ENCODE assay signal across 20 cellular contexts in the genomic region with DNA sequence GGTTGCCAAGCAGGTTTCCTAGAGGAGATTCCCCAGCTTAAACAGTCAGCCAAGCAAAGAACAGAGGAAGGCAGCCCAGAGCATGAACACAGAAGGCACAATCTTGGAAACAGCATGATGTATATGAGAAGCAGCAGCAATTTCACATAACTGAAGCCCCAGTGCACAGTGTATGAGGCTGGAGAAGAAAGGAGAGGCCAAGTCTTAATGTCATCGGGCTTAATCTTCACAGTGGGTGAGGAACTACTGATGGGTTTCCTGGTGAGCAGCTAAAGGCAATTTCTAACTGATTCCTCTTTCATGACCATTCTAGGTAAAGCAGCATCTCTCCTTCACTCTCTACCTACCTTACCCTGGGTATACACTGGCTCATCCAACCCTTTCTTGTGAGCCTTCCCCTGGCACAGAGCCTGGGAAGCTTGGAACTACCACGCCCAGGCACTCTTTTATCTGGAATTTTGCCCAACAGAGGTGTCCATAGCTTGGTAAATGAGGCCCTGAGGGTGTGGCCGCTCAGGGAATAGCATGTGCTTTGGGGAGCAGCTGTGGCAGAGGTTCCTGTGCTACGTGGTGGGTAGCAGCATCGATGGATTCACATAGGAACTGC. TPM values are rescaled to one million over a fixed set of nuclear protein-coding genes. Genes with fewer than 3 reads are reported as not detected.
DNase-seq lines count a peak whose midpoint lies in the region; FAIRE-seq and TF ChIP-seq lines count a peak whose summit lies in the region.
"Had no signal": no experiment of that assay in that cellular context is flagged by ENCODE, and none has a peak within 500 bp of the region (broad histone marks: within the 10 kb centered on the region; RNA-seq: fewer than 3 reads in every experiment).

No MANE protein-coding gene starts in this region.

- H3K9ac ChIP-seq in mammary epithelial cell (ENCODE audit: insufficient read depth, low read length) (no peak overlapping the region), keratinocyte (ENCODE audit: control insufficient read depth, extremely low read depth, insufficient read depth, low read length) (no peak overlapping the region)

- CTCF ChIA-PET in MCF 10A (lab: Yijun Ruan, JAX) (interaction anchor here (0.6 to 3.7 kb wide), 3 partner anchors 10 to 24 kb away, joined by 3 to 23 read pairs (median 3); no protein-coding TSS in a partner anchor), mammary epithelial cell (lab: Charles Lee; ENCODE audit: low non-redundant PET) (no interaction called here)

- POLR2A ChIA-PET in MCF 10A (lab: Yijun Ruan, JAX): interaction anchor here (0.5 to 2.0 kb wide), 5 partner anchors 17 to 108 kb away, joined by 3 to 6 read pairs (median 3); no protein-coding TSS in a partner anchor

- H2AFZ ChIP-seq in mammary epithelial cell (ENCODE audit: low read depth, low read length): no peak overlapping the region
- no peak overlapping the region for H2AFZ ChIP-seq in keratinocyte (ENCODE audit: control insufficient read depth, low read length)
- H2AFZ ChIP-seq: hepatocyte had no signal

- no peaks in the 10 kb centered on the region for H3K36me3 ChIP-seq in mammary epithelial cell (ENCODE audit: insufficient read depth, low read length)
- H3K36me3 ChIP-seq in keratinocyte (ENCODE audit: control insufficient read depth in 2 of 2, extremely low read depth in 1 of 2, insufficient read depth in 2 of 2, low read length in 2 of 2): no peaks in the 10 kb centered on the region
- no peaks in the 10 kb centered on the region for H3K36me3 ChIP-seq in ascending aorta
- H3K36me3 ChIP-seq: esophagus muscularis mucosa had no signal

- WGBS in mammary epithelial cell (ENCODE audit: low coverage, missing lambda C conversion rate): 71% methylated on average over 5 of the region's 5 CpGs

- DNase-seq in MCF 10A (ENCODE audit: unreplicated experiment) (peak; percentile 88), mammary epithelial cell (no peak), RPMI7951 (ENCODE audit: low read depth) (peak; percentile 48), keratinocyte (ENCODE audit: low read depth, low spot score) (peak; percentile 17), urothelium cell line (ENCODE audit: low spot score) (peak; percentile 15), NCI-H1436 treated with DMSO at 0.1 percent for 48 hours (lab: John Stamatoyannopoulos, UW) (no peak), ascending aorta (ENCODE audit: low spot score in 2 of 2) (no peak), inferior parietal cortex (ENCODE audit: extremely low spot score) (no peak)
- DNase-seq: ACHN; activated naive CD8-positive, alpha-beta T cell treated with anti-CD3 and anti-CD28 coated beads, Interleukin-2, amount 50 U/mL, for 24 hours; Caco-2; NCI-H1694; occipital lobe; stimulated activated CD4-positive, alpha-beta T cell treated with anti-CD3 and anti-CD28 coated beads, Interleukin-15, amount 100 ng/mL, for 24 hours; T-cell; trophoblast cell had no signal

- no peak overlapping the region for H3K27ac ChIP-seq in mammary epithelial cell (ENCODE audit: insufficient read depth, low read depth, low read length)
- no peak overlapping the region for H3K27ac ChIP-seq in keratinocyte (ENCODE audit: control insufficient read depth, insufficient read depth, low read length)
- no peak overlapping the region for H3K27ac ChIP-seq in ascending aorta
- H3K27ac ChIP-seq: esophagus muscularis mucosa, hepatocyte had no signal

- intact Hi-C loops in MCF 10A (cut with micrococcal nuclease): no loop called here
- intact Hi-C loops in mammary epithelial cell (cut with micrococcal nuclease): no loop called here
- intact Hi-C loops in ascending aorta (cut with DNase I): no loop called here

- no peaks in the 10 kb centered on the region for H3K36me3 Mint-ChIP-seq in MCF 10A (ENCODE audit: insufficient read depth, unreplicated experiment)
- H3K36me3 Mint-ChIP-seq: T-cell had no signal

- H3K4me3 Mint-ChIP-seq in MCF 10A (ENCODE audit: unreplicated experiment): no peak overlapping the region
- H3K4me3 Mint-ChIP-seq: activated naive CD8-positive, alpha-beta T cell treated with anti-CD3 and anti-CD28 coated beads, Interleukin-2, amount 50 U/mL, for 24 hours; IgD-negative memory B cell; T-cell had no signal

- H3K9me1 ChIP-seq in keratinocyte (ENCODE audit: control insufficient read depth, extremely low read depth, insufficient read depth, low read length): no peaks in the 10 kb centered on the region

- dilution Hi-C loops in mammary epithelial cell (cut with HindIII; ENCODE audit: low sequenced_read_pairs): no loop called here
- dilution Hi-C loops in keratinocyte (cut with MboI; ENCODE audit: extremely low pct_ligation_motif_present, low sequenced_read_pairs): no loop called here

- H3K4me1 ChIP-seq in mammary epithelial cell (ENCODE audit: insufficient read depth, low read length) (no peaks in the 10 kb centered on the region), keratinocyte (ENCODE audit: control insufficient read depth, extremely low read depth, insufficient read depth, low read length) (peaks cover 14% of the 10 kb centered on the region), ascending aorta (no peaks in the 10 kb centered on the region)
- H3K4me1 ChIP-seq: Caco-2 had no signal

- H4K20me1 ChIP-seq in mammary epithelial cell (ENCODE audit: insufficient read depth, low read length) (no peaks in the 10 kb centered on the region), keratinocyte (ENCODE audit: control insufficient read depth, extremely low read depth, insufficient read depth, low read length) (no peaks in the 10 kb centered on the region)

- H3K9me3 Mint-ChIP-seq in MCF 10A (ENCODE audit: unreplicated experiment): no peaks in the 10 kb centered on the region
- H3K9me3 Mint-ChIP-seq: activated naive CD8-positive, alpha-beta T cell treated with anti-CD3 and anti-CD28 coated beads, Interleukin-2, amount 50 U/mL, for 24 hours; IgD-negative memory B cell; T-cell had no signal

- no peaks in the 10 kb centered on the region for H3K9me3 ChIP-seq in mammary epithelial cell (replicated peaks; ENCODE audit: insufficient read depth, low read length)
- H3K9me3 ChIP-seq in keratinocyte (ENCODE audit: control insufficient read depth, low read depth, low read length): no peaks in the 10 kb centered on the region
- H3K9me3 ChIP-seq in ascending aorta: no peaks in the 10 kb centered on the region
- H3K9me3 ChIP-seq: Caco-2, esophagus muscularis mucosa had no signal

- H3K4me2 ChIP-seq in mammary epithelial cell (ENCODE audit: insufficient read depth, low read depth, low read length): no peak overlapping the region
- no peak overlapping the region for H3K4me2 ChIP-seq in keratinocyte (ENCODE audit: control insufficient read depth, extremely low read depth, insufficient read depth, low read depth, low read length)
- H3K4me2 ChIP-seq: hepatocyte had no signal

- peaks cover 19% of the 10 kb centered on the region for H3K4me1 Mint-ChIP-seq in MCF 10A (ENCODE audit: insufficient read depth, unreplicated experiment)
- H3K4me1 Mint-ChIP-seq: activated naive CD8-positive, alpha-beta T cell treated with anti-CD3 and anti-CD28 coated beads, Interleukin-2, amount 50 U/mL, for 24 hours; IgD-negative memory B cell; T-cell had no signal

- FAIRE-seq in keratinocyte (lab: Jason Lieb, UNC): peak; percentile 61
- no peak for FAIRE-seq in urothelium cell line (lab: Jason Lieb, UNC)

- no peak overlapping the region for H3K27ac Mint-ChIP-seq in MCF 10A (ENCODE audit: low read depth, unreplicated experiment)
- H3K27ac Mint-ChIP-seq: activated naive CD8-positive, alpha-beta T cell treated with anti-CD3 and anti-CD28 coated beads, Interleukin-2, amount 50 U/mL, for 24 hours; T-cell had no signal

- H3K79me2 ChIP-seq in mammary epithelial cell (ENCODE audit: insufficient read depth, low read length) (no peaks in the 10 kb centered on the region), keratinocyte (ENCODE audit: control insufficient read depth, insufficient read depth, low read length) (no peaks in the 10 kb centered on the region)
- H3K79me2 ChIP-seq: hepatocyte had no signal

- BruUV-seq in MCF 10A (replicated peaks; lab: Mats Ljungman, UMichigan): no TSS peak
- no TSS peak for BruUV-seq in mammary epithelial cell (replicated peaks; lab: Mats Ljungman, UMichigan)

- H3K4me3 ChIP-seq in mammary epithelial cell (replicated peaks in 1 of 3; ENCODE audit: insufficient read depth in 1 of 3, low read depth in 2 of 3, low read length in 3 of 3): no peak overlapping the region
- H3K4me3 ChIP-seq in keratinocyte (ENCODE audit: control insufficient read depth in 2 of 3, extremely low read depth in 1 of 3, insufficient read depth in 2 of 3, low read depth in 1 of 3, low read length in 3 of 3): no peak overlapping the region
- no peak overlapping the region for H3K4me3 ChIP-seq in ascending aorta
- H3K4me3 ChIP-seq: esophagus muscularis mucosa, hepatocyte had no signal

- in situ Hi-C loops in mammary epithelial cell (cut with MboI; ENCODE audit: low sequenced_read_pairs in 2 of 2): no loop called here

- H3K27me3 Mint-ChIP-seq in MCF 10A (ENCODE audit: insufficient read depth, unreplicated experiment): no peaks in the 10 kb centered on the region

- TF ChIP-seq CTCF in MCF 10A (IDR thresholded peaks at IDR 0.05; ENCODE audit: unreplicated experiment) (no peak), mammary epithelial cell (conservative IDR thresholded peaks at IDR 0.05 in 1 of 2, IDR thresholded peaks at IDR 0.05 in 1 of 2; ENCODE audit: extremely low read depth in 1 of 2, insufficient read depth in 1 of 2, low read depth in 1 of 2, low read length in 2 of 2) (no peak), keratinocyte (optimal IDR thresholded peaks at IDR 0.05 in 1 of 3, IDR thresholded peaks at IDR 0.05 in 1 of 3, conservative IDR thresholded peaks at IDR 0.05 in 1 of 3; ENCODE audit: extremely low read depth in 1 of 3, insufficient read depth in 2 of 3, low read length in 3 of 3) (no peak), ascending aorta (IDR thresholded peaks at IDR 0.05) (no peak)

- H3K27me3 ChIP-seq in mammary epithelial cell (ENCODE audit: insufficient read depth, low read length) (no peaks in the 10 kb centered on the region), keratinocyte (ENCODE audit: control insufficient read depth, extremely low read depth, insufficient read depth, low read length) (no peaks in the 10 kb centered on the region), ascending aorta (no peaks in the 10 kb centered on the region)
- H3K27me3 ChIP-seq: esophagus muscularis mucosa, hepatocyte had no signal

RNA-seq across cellular contexts. Expression of a gene that starts 22.0 kb away (rescaled TPM):
- total RNA-seq in MCF 10A (2022) (not detected in 2 replicates), mammary epithelial cell (not detected), ascending aorta (not detected)
- polyA plus RNA-seq in mammary epithelial cell (not detected), keratinocyte (not detected in 3 replicates)
- polyA minus RNA-seq in mammary epithelial cell (not detected), keratinocyte (not detected in 3 replicates)
- not detected in 2 replicates for total RNA-seq in RPMI7951 (2014; rRNA removed; shearing (Covaris generic))
- not detected for polyA plus RNA-seq in keratinocyte (2011; ENCODE audit: low read depth)
- polyA plus RNA-seq in keratinocyte (2011; cell fraction: cytosol; rRNA removed): not detected in 2 replicates
- polyA plus RNA-seq in keratinocyte (2011; cell fraction: nucleus; rRNA removed): not detected in 2 replicates
- not detected in 2 replicates for polyA plus RNA-seq in keratinocyte (2012; ENCODE audit: low replicate concordance)
- polyA minus RNA-seq in keratinocyte (2011; cell fraction: cytosol; rRNA and poly(A)+ RNA removed): not detected
- not detected in 2 replicates for polyA minus RNA-seq in keratinocyte (2011; cell fraction: nucleus; rRNA and poly(A)+ RNA removed)
- total RNA-seq: esophagus muscularis mucosa, lung microvascular endothelial cell, T-cell had no signal
- polyA plus RNA-seq: IgD-negative memory B cell had no signal

RNA-seq across cellular contexts. Expression of a gene that starts 57.4 kb away (rescaled TPM):
- total RNA-seq in MCF 10A (2022): not detected in 2 replicates
- total RNA-seq in mammary epithelial cell: not detected
- not detected for polyA plus RNA-seq in mammary epithelial cell
- polyA minus RNA-seq in mammary epithelial cell: not detected
- total RNA-seq in RPMI7951 (2014; rRNA removed; shearing (Covaris generic)): not detected in 2 replicates
- not detected in 3 replicates for polyA plus RNA-seq in keratinocyte
- polyA plus RNA-seq in keratinocyte (2011; ENCODE audit: low read depth): not detected
- polyA plus RNA-seq in keratinocyte (2011; cell fraction: cytosol; rRNA removed): not detected in 2 replicates
- not detected in 2 replicates for polyA plus RNA-seq in keratinocyte (2011; cell fraction: nucleus; rRNA removed)
- not detected in 2 replicates for polyA plus RNA-seq in keratinocyte (2012; ENCODE audit: low replicate concordance)
- not detected in 3 replicates for polyA minus RNA-seq in keratinocyte
- polyA minus RNA-seq in keratinocyte (2011; cell fraction: cytosol; rRNA and poly(A)+ RNA removed): not detected
- polyA minus RNA-seq in keratinocyte (2011; cell fraction: nucleus; rRNA and poly(A)+ RNA removed): not detected in 2 replicates
- 0.21 TPM for total RNA-seq in ascending aorta
- total RNA-seq: Caco-2, esophagus muscularis mucosa, lung microvascular endothelial cell, occipital lobe had no signal
- polyA plus RNA-seq: IgD-negative memory B cell had no signal

Comparison
In these comparisons a context has a peak if more than half of its experiments do, and no peak if none do; other contexts are left out.
1. DNase-seq: peak in MCF 10A (single experiment), RPMI7951 (single experiment), keratinocyte (single experiment) and urothelium cell line (single experiment); none in mammary epithelial cell (single experiment), NCI-H1436 treated with DMSO at 0.1 percent for 48 hours (single experiment), ascending aorta (0 of 2) and inferior parietal cortex (single experiment).